Comparison of ENCODE assay signal across 8 cellular contexts in the genomic region with DNA sequence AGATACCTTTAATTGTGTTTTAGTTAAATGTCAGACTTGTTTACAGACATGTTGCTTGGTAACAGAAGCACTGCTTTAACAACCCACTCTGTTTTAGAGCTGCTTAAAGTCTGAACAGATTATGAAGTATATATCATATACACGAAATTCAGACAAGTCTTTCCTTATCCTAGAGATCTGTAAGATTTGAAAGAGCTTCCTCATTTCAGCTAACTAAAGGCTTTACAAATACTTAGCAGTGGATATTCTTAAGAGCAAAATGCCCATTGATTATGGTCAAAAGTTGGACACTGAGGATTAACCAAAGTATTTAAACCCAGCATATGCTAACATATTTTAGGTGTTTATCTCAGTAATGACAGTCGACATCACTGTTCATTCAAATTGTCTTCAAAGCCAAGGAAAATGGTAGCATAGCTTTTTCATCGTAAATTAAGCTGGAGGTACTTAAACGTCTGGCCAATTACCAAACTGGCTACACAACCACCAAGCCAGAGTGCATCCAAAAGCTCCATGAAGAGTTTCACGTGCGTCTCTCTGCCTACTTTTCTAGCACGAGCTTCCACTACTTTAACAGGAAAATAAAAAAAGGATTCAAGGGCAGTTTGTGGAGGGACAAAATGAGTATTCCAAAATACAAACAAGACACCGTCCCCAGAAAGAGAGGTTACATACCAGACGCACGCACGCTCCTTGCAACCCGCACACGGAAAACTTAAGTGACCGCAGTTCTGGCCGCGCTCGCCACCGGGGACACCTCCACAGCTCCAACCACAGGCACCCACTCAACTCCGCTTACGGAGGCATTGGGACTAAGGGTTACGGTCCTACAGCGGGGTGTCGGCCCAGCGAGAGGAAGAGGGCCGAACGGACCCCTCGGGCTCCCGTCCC. TPM values are rescaled to one million over a fixed set of nuclear protein-coding genes. Genes with fewer than 3 reads are reported as not detected.
DNase-seq lines count a peak whose midpoint lies in the region; ATAC-seq, FAIRE-seq and TF ChIP-seq lines count a peak whose summit lies in the region.

No MANE protein-coding gene starts in this region.

- no peaks in the 10 kb centered on the region for H3K27me3 ChIP-seq in HL-60 (ENCODE audit: insufficient read depth, poor library complexity, severe bottlenecking)
- no peaks in the 10 kb centered on the region for H3K27me3 ChIP-seq in mucosa of rectum (ENCODE audit: control insufficient read depth in 2 of 2, insufficient read depth in 2 of 2, low read length in 2 of 2)

- H3K27ac Mint-ChIP-seq in effector memory CD8-positive, alpha-beta T cell = peak overlapping the region; percentile 92 to 95

- peaks cover 12% of the 10 kb centered on the region for H3K36me3 Mint-ChIP-seq in effector memory CD8-positive, alpha-beta T cell (ENCODE audit: insufficient read depth)

- TF ChIP-seq CTCF in D721Med (IDR thresholded peaks at IDR 0.05; ENCODE audit: insufficient read depth, missing control alignments) (no peak), HL-60 (IDR thresholded peaks at IDR 0.05; ENCODE audit: insufficient read depth, low read length) (no peak)

- H3K27me3 Mint-ChIP-seq in effector memory CD8-positive, alpha-beta T cell = peaks cover 0 to 5% of the 10 kb centered on the region in 2 donors

- H3K9ac ChIP-seq in mucosa of rectum (ENCODE audit: low read depth in 1 of 2, low read length in 2 of 2) = peak overlapping the region; percentile 94 to 97

- H3K4me3 ChIP-seq in HL-60 (replicated peaks; ENCODE audit: insufficient read depth, low read length) (peak overlapping the region; percentile 74), mucosa of rectum (ENCODE audit: low read length in 2 of 2) (peak overlapping the region; percentile 93 to 94)

- peak overlapping the region; percentile 92 to 95 for H3K4me3 Mint-ChIP-seq in effector memory CD8-positive, alpha-beta T cell

- peak; percentile 46 for FAIRE-seq in D721Med (lab: Jason Lieb, UNC)

- ATAC-seq in GM19455 (IDR thresholded peaks at IDR 0.05; ENCODE audit: unreplicated experiment) = peak; percentile 47
- ATAC-seq in effector memory CD8-positive, alpha-beta T cell (replicated peaks) = peak; percentile 49

- in situ Hi-C loops in SK-MEL-5 (cut with HindIII; ENCODE audit: low pct_unique_long_range_greater_than_20kb, low sequenced_read_pairs) = no loop called here

- no peaks in the 10 kb centered on the region for H3K9me3 Mint-ChIP-seq in effector memory CD8-positive, alpha-beta T cell

- DNase-seq in D721Med (ENCODE audit: insufficient read length, low spot score) (no peak), HL-60 (ENCODE audit: low read depth in 1 of 2, low spot score in 1 of 2) (peak in 1 of 2 experiments; percentile 33), SK-MEL-5 (ENCODE audit: low read depth, low spot score) (peak; percentile 7), OCI-M2 (lab: John Stamatoyannopoulos, UW; ENCODE audit: unreplicated experiment) (no peak), T-helper 9 cell (no peak)
- DNase-seq in effector memory CD8-positive, alpha-beta T cell = no peak

- H3K4me1 Mint-ChIP-seq in effector memory CD8-positive, alpha-beta T cell (ENCODE audit: low read depth in 2 of 2) = peaks cover 16 to 18% of the 10 kb centered on the region in 2 donors

- H3K27ac ChIP-seq in HL-60 (replicated peaks) (peak overlapping the region; percentile 86), mucosa of rectum (ENCODE audit: low read depth in 2 of 2, low read length in 2 of 2) (peak overlapping the region; percentile 85 to 91)

- no peaks in the 10 kb centered on the region for H3K9me3 ChIP-seq in mucosa of rectum (ENCODE audit: control insufficient read depth in 2 of 2, low read length in 2 of 2)

- H3K36me3 ChIP-seq in mucosa of rectum (ENCODE audit: control insufficient read depth in 2 of 2, insufficient read depth in 2 of 2, low read length in 2 of 2) = peaks cover 0 to 3% of the 10 kb centered on the region in 2 donors

- peaks cover 7 to 8% of the 10 kb centered on the region in 2 donors for H3K4me1 ChIP-seq in mucosa of rectum (ENCODE audit: control insufficient read depth in 2 of 2, insufficient read depth in 2 of 2, low read length in 2 of 2)

RNA-seq across cellular contexts. Expression of a gene that starts 0.5 kb away (rescaled TPM):
- total RNA-seq in SK-MEL-5 (2014; rRNA removed; shearing (Covaris generic)) = 12.0 and 20.5 TPM in 2 replicates
- 7.0 and 11.8 TPM in 2 replicates for polyA plus RNA-seq in SK-MEL-5 (2015; cell fraction: cytosol; rRNA removed)
- 163 and 208 TPM in 2 replicates for polyA plus RNA-seq in SK-MEL-5 (2015; cell fraction: nucleus; rRNA removed)
